Comparison of ENCODE assay signal across 21 cellular contexts in genomic region chr2:26229595-26229994, GRCh38. TPM values are rescaled to one million over a fixed set of nuclear protein-coding genes. Genes with fewer than 3 reads are reported as not detected.
DNase-seq lines count a peak whose midpoint lies in the region; FAIRE-seq and TF ChIP-seq lines count a peak whose summit lies in the region.
"Had no signal": no experiment of that assay in that cellular context is flagged by ENCODE, and none has a peak within 500 bp of the region (broad histone marks: within the 10 kb centered on the region; RNA-seq: fewer than 3 reads in every experiment).

No MANE protein-coding gene starts in this region.

- dilution Hi-C loops in endothelial cell of umbilical vein (cut with MboI; ENCODE audit: extremely low pct_ligation_motif_present, low sequenced_read_pairs) = no loop called here

- BruUV-seq in endothelial cell of umbilical vein (replicated peaks; lab: Mats Ljungman, UMichigan) = no TSS peak

- no peak for DNase-seq in activated naive CD8-positive, alpha-beta T cell treated with anti-CD3 and anti-CD28 coated beads for 36 hours
- DNase-seq in endothelial cell of umbilical vein (ENCODE audit: low read depth, low spot score) = peak; percentile 48
- no peak for DNase-seq in NCI-H69 (lab: John Stamatoyannopoulos, UW)
- no peak for DNase-seq in OCI-M1 (lab: John Stamatoyannopoulos, UW)
- DNase-seq: Caco-2; CD4-positive, CD25-positive, alpha-beta regulatory T cell; CD8-positive, alpha-beta T cell; DMS153; DND-41; H9 had no signal

- H3K4me2 ChIP-seq in endothelial cell of umbilical vein (ENCODE audit: insufficient read depth, low read length) = peak overlapping the region; percentile 51
- H3K4me2 ChIP-seq: BLaER1, GM23338 had no signal

- intact Hi-C loops in endothelial cell of umbilical vein (cut with micrococcal nuclease) = no loop called here

- peaks cover 2% of the 10 kb centered on the region for H3K4me1 Mint-ChIP-seq in activated naive CD8-positive, alpha-beta T cell (ENCODE audit: low read depth)
- H3K4me1 Mint-ChIP-seq in activated naive CD8-positive, alpha-beta T cell treated with anti-CD3 and anti-CD28 coated beads for 36 hours = no peaks in the 10 kb centered on the region
- H3K4me1 Mint-ChIP-seq: B cell, GM23338, H9 had no signal

- no peaks in the 10 kb centered on the region for H3K9me3 ChIP-seq in endothelial cell of umbilical vein (replicated peaks; ENCODE audit: control insufficient read depth, insufficient read depth, low read length)

- no peaks in the 10 kb centered on the region for H3K27me3 Mint-ChIP-seq in activated naive CD8-positive, alpha-beta T cell
- H3K27me3 Mint-ChIP-seq in activated naive CD8-positive, alpha-beta T cell treated with anti-CD3 and anti-CD28 coated beads for 36 hours = no peaks in the 10 kb centered on the region
- H3K27me3 Mint-ChIP-seq: B cell; CD4-positive, CD25-positive, alpha-beta regulatory T cell had no signal

- no peaks in the 10 kb centered on the region for H3K27me3 ChIP-seq in endothelial cell of umbilical vein (ENCODE audit: control insufficient read depth in 2 of 2, insufficient read depth in 2 of 2, low read length in 2 of 2)
- H3K27me3 ChIP-seq: BLaER1 had no signal

- H3K4me3 ChIP-seq in endothelial cell of umbilical vein (replicated peaks in 1 of 3; ENCODE audit: insufficient read depth in 1 of 3, low read depth in 1 of 3, low read length in 3 of 3) = no peak overlapping the region
- H3K4me3 ChIP-seq: BLaER1, GM23338 had no signal

- no peak for TF ChIP-seq CTCF in endothelial cell of umbilical vein (IDR thresholded peaks at IDR 0.05; ENCODE audit: extremely low read depth in 1 of 2, insufficient read depth in 1 of 2, low read depth in 1 of 2, low read length in 2 of 2)

- no peak overlapping the region for H3K27ac ChIP-seq in endothelial cell of umbilical vein (ENCODE audit: insufficient read depth, low read depth, low read length)
- H3K27ac ChIP-seq: 22Rv1, BLaER1, C4-2B had no signal

- H3K9me3 Mint-ChIP-seq in activated naive CD8-positive, alpha-beta T cell (ENCODE audit: low read depth) = peaks cover 6% of the 10 kb centered on the region
- peaks cover 2% of the 10 kb centered on the region for H3K9me3 Mint-ChIP-seq in activated naive CD8-positive, alpha-beta T cell treated with anti-CD3 and anti-CD28 coated beads for 36 hours
- H3K9me3 Mint-ChIP-seq: CD4-positive, CD25-positive, alpha-beta regulatory T cell; CD8-positive, alpha-beta T cell had no signal

- no peaks in the 10 kb centered on the region for H4K20me1 ChIP-seq in endothelial cell of umbilical vein (replicated peaks; ENCODE audit: control insufficient read depth, extremely low read depth, insufficient read depth, low read length)
- H4K20me1 ChIP-seq: BLaER1 had no signal

- H2AFZ ChIP-seq in endothelial cell of umbilical vein (ENCODE audit: low read depth, low read length) = no peak overlapping the region
- H2AFZ ChIP-seq: GM23338 had no signal

- H3K4me1 ChIP-seq in endothelial cell of umbilical vein (ENCODE audit: control insufficient read depth, extremely low read depth, insufficient read depth, low read length) = peaks cover 8% of the 10 kb centered on the region
- H3K4me1 ChIP-seq: BLaER1, Caco-2 had no signal

- peak; percentile 55 for FAIRE-seq in TTC549 (lab: Jason Lieb, UNC)
- FAIRE-seq in endothelial cell of umbilical vein (lab: Jason Lieb, UNC) = peak; percentile 60
- FAIRE-seq: A204.1, G401.6, GM18507 had no signal

- H3K27ac Mint-ChIP-seq in activated naive CD8-positive, alpha-beta T cell = peak overlapping the region; percentile 3
- no peak overlapping the region for H3K27ac Mint-ChIP-seq in activated naive CD8-positive, alpha-beta T cell treated with anti-CD3 and anti-CD28 coated beads for 36 hours
- H3K27ac Mint-ChIP-seq: B cell; CD4-positive, CD25-positive, alpha-beta regulatory T cell; CD8-positive, alpha-beta T cell; GM23338; H9 had no signal

- no peak for TF ChIP-seq POLR2A in endothelial cell of umbilical vein (IDR thresholded peaks at IDR 0.05; ENCODE audit: low read depth, low read length)

- H3K79me2 ChIP-seq in endothelial cell of umbilical vein (ENCODE audit: control insufficient read depth, insufficient read depth, low read length) = no peaks in the 10 kb centered on the region

- CTCF ChIA-PET in endothelial cell of umbilical vein (lab: Charles Lee) = interaction anchor here (0.6 to 1.8 kb wide), 3 partner anchors 14 to 142 kb away, joined by 3 to 9 read pairs (median 3); partner anchors contain the start of genes HADHA and HADHB

- H3K9ac ChIP-seq in endothelial cell of umbilical vein (replicated peaks; ENCODE audit: extremely low read depth, insufficient read depth, low read length) = no peak overlapping the region
- H3K9ac ChIP-seq: BLaER1 had no signal

- no peaks in the 10 kb centered on the region for H3K9me1 ChIP-seq in endothelial cell of umbilical vein (replicated peaks; ENCODE audit: control insufficient read depth, extremely low read depth, insufficient read depth, low read length)

- H3K36me3 Mint-ChIP-seq in activated naive CD8-positive, alpha-beta T cell = peaks cover 29% of the 10 kb centered on the region
- H3K36me3 Mint-ChIP-seq in activated naive CD8-positive, alpha-beta T cell treated with anti-CD3 and anti-CD28 coated beads for 36 hours = peaks cover 44% of the 10 kb centered on the region

- peaks cover 16 to 31% of the 10 kb centered on the region in 2 experiments for H3K36me3 ChIP-seq in endothelial cell of umbilical vein (ENCODE audit: control insufficient read depth in 2 of 2, extremely low read depth in 1 of 2, insufficient read depth in 2 of 2, low read length in 2 of 2)

- no peak overlapping the region for H3K4me3 Mint-ChIP-seq in activated naive CD8-positive, alpha-beta T cell
- H3K4me3 Mint-ChIP-seq in activated naive CD8-positive, alpha-beta T cell treated with anti-CD3 and anti-CD28 coated beads for 36 hours = no peak overlapping the region
- H3K4me3 Mint-ChIP-seq: B cell; CD4-positive, CD25-positive, alpha-beta regulatory T cell; CD8-positive, alpha-beta T cell; GM23338; H9 had no signal

- POLR2A ChIA-PET in endothelial cell of umbilical vein (lab: Charles Lee) = no interaction called here

TF ChIP-seq in endothelial cell of umbilical vein, 7 proteins besides CTCF, POLR2A, EP300 and RAD21:
- TF ChIP-seq MAX (IDR thresholded peaks at IDR 0.05; ENCODE audit: insufficient read depth, insufficient read length) = no peak
- TF ChIP-seq POLR2AphosphoS5 (IDR thresholded peaks at IDR 0.05; ENCODE audit: insufficient read depth, low read depth, low read length) = peak; percentile 14
- TF ChIP-seq FOS (IDR thresholded peaks at IDR 0.05; ENCODE audit: borderline replicate concordance, insufficient read depth, low read length) = peak; percentile 53
- peak; percentile 7 for TF ChIP-seq JUN (IDR thresholded peaks at IDR 0.05; ENCODE audit: borderline replicate concordance, insufficient read depth, insufficient read length, low read depth)

RNA-seq across cellular contexts. Expression of gene HADHA, which starts 14.8 kb away (rescaled TPM):
- total RNA-seq in activated naive CD8-positive, alpha-beta T cell treated with anti-CD3 and anti-CD28 coated beads for 36 hours = 100 to 1,000 TPM; 119 to 120 TPM
- 151 and 158 TPM in 2 replicates for total RNA-seq in endothelial cell of umbilical vein
- polyA plus RNA-seq in endothelial cell of umbilical vein = 67.5 and 79.4 TPM in 2 replicates
- polyA plus RNA-seq in endothelial cell of umbilical vein (2011; cell fraction: cytosol; rRNA removed) = 107 and 113 TPM in 2 replicates
- polyA plus RNA-seq in endothelial cell of umbilical vein (2011; cell fraction: nucleus; rRNA removed) = 88.0 and 107 TPM in 2 replicates
- polyA plus RNA-seq in endothelial cell of umbilical vein (2012) = 203 and 205 TPM in 2 replicates
- 136 and 139 TPM in 2 replicates for polyA minus RNA-seq in endothelial cell of umbilical vein
- 112 TPM for polyA minus RNA-seq in endothelial cell of umbilical vein (2011; cell fraction: cytosol; rRNA and poly(A)+ RNA removed)
- 40.2 and 50.5 TPM in 2 replicates for polyA minus RNA-seq in endothelial cell of umbilical vein (2011; cell fraction: nucleus; rRNA and poly(A)+ RNA removed)

RNA-seq across cellular contexts. Expression of gene HADHB, which starts 15.1 kb away (rescaled TPM):
- total RNA-seq in activated naive CD8-positive, alpha-beta T cell treated with anti-CD3 and anti-CD28 coated beads for 36 hours = 10 to 100 TPM; 70.2 to 73.2 TPM
- total RNA-seq in endothelial cell of umbilical vein = 85.6 and 100 TPM in 2 replicates
- 69.7 and 92.9 TPM in 2 replicates for polyA plus RNA-seq in endothelial cell of umbilical vein
- 77.5 and 86.2 TPM in 2 replicates for polyA plus RNA-seq in endothelial cell of umbilical vein (2011; cell fraction: cytosol; rRNA removed)
- polyA plus RNA-seq in endothelial cell of umbilical vein (2011; cell fraction: nucleus; rRNA removed) = 79.7 and 85.7 TPM in 2 replicates
- polyA plus RNA-seq in endothelial cell of umbilical vein (2012) = 101 and 114 TPM in 2 replicates
- 123 and 157 TPM in 2 replicates for polyA minus RNA-seq in endothelial cell of umbilical vein
- polyA minus RNA-seq in endothelial cell of umbilical vein (2011; cell fraction: cytosol; rRNA and poly(A)+ RNA removed) = 39.2 TPM
- polyA minus RNA-seq in endothelial cell of umbilical vein (2011; cell fraction: nucleus; rRNA and poly(A)+ RNA removed) = 39.9 and 53.3 TPM in 2 replicates

RNA-seq across cellular contexts. Expression of gene GAREM2, which starts 56.7 kb away (rescaled TPM):
- 1 to 10 TPM; 2.1 to 2.7 TPM for total RNA-seq in activated naive CD8-positive, alpha-beta T cell treated with anti-CD3 and anti-CD28 coated beads for 36 hours
- 3.1 and 4.5 TPM in 2 replicates for total RNA-seq in endothelial cell of umbilical vein
- polyA plus RNA-seq in endothelial cell of umbilical vein = 3.7 TPM in 2 replicates
- polyA plus RNA-seq in endothelial cell of umbilical vein (2011; cell fraction: cytosol; rRNA removed) = 2.4 and 2.8 TPM in 2 replicates
- polyA plus RNA-seq in endothelial cell of umbilical vein (2011; cell fraction: nucleus; rRNA removed) = 3.0 and 3.1 TPM in 2 replicates
- polyA plus RNA-seq in endothelial cell of umbilical vein (2012) = 4.1 and 4.4 TPM in 2 replicates
- 2.5 and 3.2 TPM in 2 replicates for polyA minus RNA-seq in endothelial cell of umbilical vein
- polyA minus RNA-seq in endothelial cell of umbilical vein (2011; cell fraction: cytosol; rRNA and poly(A)+ RNA removed) = not detected
- 1.4 and 2.0 TPM in 2 replicates for polyA minus RNA-seq in endothelial cell of umbilical vein (2011; cell fraction: nucleus; rRNA and poly(A)+ RNA removed)
- total RNA-seq: H4 had no signal
